Comparison of ENCODE assay signal across 4 cellular contexts in the genomic region with DNA sequence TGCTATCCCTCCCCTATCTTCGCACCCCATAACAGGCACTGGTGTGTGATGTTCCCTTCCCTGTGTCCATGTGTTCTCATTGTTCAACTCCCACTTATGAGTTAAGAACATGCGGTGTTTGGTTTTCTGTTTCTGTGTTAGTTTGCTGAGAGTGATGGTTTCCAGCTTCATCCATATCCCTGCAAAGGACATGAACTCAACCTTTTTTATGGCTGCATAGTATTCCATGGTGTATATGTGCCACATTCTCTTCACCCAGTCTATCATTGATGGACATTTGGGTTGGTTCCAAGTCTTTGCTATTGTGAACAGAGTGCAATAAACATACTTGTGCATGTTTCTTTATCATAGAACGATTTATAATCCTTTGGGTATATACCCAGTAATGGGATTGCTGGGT.
DNase-seq lines count a peak whose midpoint lies in the region; ATAC-seq, FAIRE-seq and TF ChIP-seq lines count a peak whose summit lies in the region.
"Not testable (repeated sequence)": the region's sequence is repeated elsewhere in the genome, so short reads cannot be mapped to it uniquely, and the experiment has no call there.

No MANE protein-coding gene starts in this region.

- H3K9me3 ChIP-seq in HEK293 (ENCODE audit: control insufficient read depth, insufficient read depth, low read depth, low read length); K562 (replicated peaks; ENCODE audit: control insufficient read depth, insufficient read depth, low read depth, low read length); HepG2 (ENCODE audit: low read length): not testable (repeated sequence)

- not testable (repeated sequence) for H3K4me2 ChIP-seq in K562 (ENCODE audit: insufficient read depth, low read length); HepG2 (ENCODE audit: low read depth, low read length)

- not testable (repeated sequence) for H3K27me3 ChIP-seq in K562 (ENCODE audit: control insufficient read depth in 2 of 2, insufficient read depth in 2 of 2, low read length in 2 of 2); HepG2 (ENCODE audit: control insufficient read depth in 1 of 2, insufficient read depth in 2 of 2, low read length in 2 of 2)

- CTCF ChIA-PET in HEK293 (lab: Yijun Ruan, JAX); K562 (lab: Yijun Ruan, JAX; ENCODE audit: low intra/inter-chr PET ratio); HepG2 (lab: Yijun Ruan, JAX; ENCODE audit: low intra/inter-chr PET ratio, low total read pairs): not testable (repeated sequence)

- intact Hi-C loops in K562 (cut with micrococcal nuclease); HepG2 (cut with micrococcal nuclease; ENCODE audit: unreplicated experiment): not testable (repeated sequence)

- H3K4me1 ChIP-seq in HEK293 (ENCODE audit: control insufficient read depth, insufficient read depth, low read length); K562 (replicated peaks in 1 of 2; ENCODE audit: control insufficient read depth in 2 of 2, insufficient read depth in 2 of 2, low read length in 2 of 2); HepG2 (ENCODE audit: insufficient read depth, low read length): not testable (repeated sequence)

- not testable (repeated sequence) for H2AFZ ChIP-seq in K562 (ENCODE audit: low read depth, low read length); HepG2 (ENCODE audit: low read length)

- 0% methylated on average over 3 of the region's 3 CpGs for WGBS in K562 (ENCODE audit: insufficient coverage, low coverage, missing lambda C conversion rate)
- WGBS in HepG2 (ENCODE audit: low lambda C conversion rate) = 16% methylated on average over 3 of the region's 3 CpGs

- in situ Hi-C loops in K562 (cut with MboI); HepG2 (cut with HindIII; ENCODE audit: extremely low pct_ligation_motif_present, low pct_unique_long_range_greater_than_20kb): not testable (repeated sequence)

- not testable (repeated sequence) for H3K9me1 ChIP-seq in K562 (ENCODE audit: control insufficient read depth, insufficient read depth, low read length)

- H3K9ac ChIP-seq in K562 (ENCODE audit: insufficient read depth in 1 of 2, low read depth in 2 of 2, low read length in 2 of 2); HepG2 (ENCODE audit: insufficient read depth, low read depth, low read length): not testable (repeated sequence)

- FAIRE-seq in K562 (lab: Jason Lieb, UNC); HepG2 (lab: Jason Lieb, UNC): not testable (repeated sequence)

- H3K4me3 ChIP-seq in HEK293 (ENCODE audit: low read depth, low read length); K562; HepG2 (replicated peaks in 1 of 3; ENCODE audit: insufficient read depth in 1 of 3, low read depth in 2 of 3, low read length in 3 of 3): not testable (repeated sequence)

- H3K27ac ChIP-seq in HEK293 (ENCODE audit: extremely low read depth, low read depth, low read length); K562 (ENCODE audit: extremely low read depth, low read depth, low read length); HepG2 (ENCODE audit: extremely low read length, insufficient read depth, low read length): not testable (repeated sequence)

- POLR2A ChIA-PET in HEK293 (lab: Yijun Ruan, JAX); K562 (lab: Yijun Ruan, JAX); HepG2 (lab: Yijun Ruan, JAX): not testable (repeated sequence)

- BruUV-seq in K562 (replicated peaks; lab: Mats Ljungman, UMichigan); HepG2 (replicated peaks; lab: Mats Ljungman, UMichigan): not testable (repeated sequence)

- H4K20me1 ChIP-seq in K562 (replicated peaks; ENCODE audit: control insufficient read depth, insufficient read depth, low read length); HepG2 (ENCODE audit: insufficient read depth, low read length): not testable (repeated sequence)

- not testable (repeated sequence) for TF ChIP-seq EP300 in K562 (IDR thresholded peaks at IDR 0.05; ENCODE audit: low read length); HepG2 (IDR thresholded peaks at IDR 0.05; ENCODE audit: low read depth in 2 of 2, low read length in 2 of 2); HepG2 (CRISPR knock-in tag; IDR thresholded peaks at IDR 0.05; ENCODE audit: borderline replicate concordance)

- not testable (repeated sequence) for TF ChIP-seq RAD21 in K562 (CRISPR knock-in tag; conservative IDR thresholded peaks at IDR 0.05 in 1 of 2, IDR thresholded peaks at IDR 0.05 in 1 of 2); HepG2 (CRISPR knock-in tag; IDR thresholded peaks at IDR 0.05)

- not testable (repeated sequence) for TF ChIP-seq POLR2A in K562 (conservative IDR thresholded peaks at IDR 0.05); HepG2 (IDR thresholded peaks at IDR 0.05; ENCODE audit: insufficient read depth in 1 of 2, low read depth in 2 of 2, low read length in 2 of 2)

- ATAC-seq in SK-N-SH treated with all-trans-retinoic acid at 6 μM for 48 hours, K562, HepG2: not testable (repeated sequence)

- not testable (repeated sequence) for H3K36me3 ChIP-seq in HEK293 (ENCODE audit: control insufficient read depth in 2 of 2, insufficient read depth in 1 of 2, low read length in 2 of 2); K562 (ENCODE audit: control insufficient read depth, insufficient read depth, low read length); HepG2 (replicated peaks in 1 of 2; ENCODE audit: control insufficient read depth in 1 of 2, insufficient read depth in 2 of 2, low read length in 2 of 2)

- TF ChIP-seq CTCF in HEK293 (tag by site-specific recombination; IDR thresholded peaks at IDR 0.05); K562 (IDR thresholded peaks at IDR 0.05 in 2 of 3, conservative IDR thresholded peaks at IDR 0.05 in 1 of 3; ENCODE audit: insufficient read depth in 2 of 3, low read depth in 1 of 3, low read length in 3 of 3); HepG2 (CRISPR knock-in tag; IDR thresholded peaks at IDR 0.05): not testable (repeated sequence)

- not testable (repeated sequence) for DNase-seq in K562 (ENCODE audit: extremely low read depth in 1 of 4, low spot score in 3 of 4); HepG2 (ENCODE audit: low spot score)

- not testable (repeated sequence) for H3K79me2 ChIP-seq in K562 (ENCODE audit: control insufficient read depth, insufficient read depth, low read length); HepG2 (ENCODE audit: insufficient read depth, low read length)

TF ChIP-seq in HEK293, 187 proteins besides CTCF, POLR2A, EP300 and RAD21:
- TF ChIP-seq ZNF146 (tag by site-specific recombination; IDR thresholded peaks at IDR 0.05) (peak; percentile 80), ZNF580 (tag by site-specific recombination; IDR thresholded peaks at IDR 0.05) (0 out of 2 replicates have a peak, but pooled peaks have one; percentile 48)
TF ChIP-seq in HEK293: peak in this region for 2; not testable (repeated sequence) for 185.

TF ChIP-seq in SK-N-SH treated with all-trans-retinoic acid at 6 μM for 48 hours, 23 proteins besides CTCF, POLR2A, EP300 and RAD21:
- 0 out of 2 replicates have a peak, but pooled peaks have one; percentile 15 for TF ChIP-seq ZNF8 (CRISPR knock-in tag; IDR thresholded peaks at IDR 0.05)
TF ChIP-seq in SK-N-SH treated with all-trans-retinoic acid at 6 μM for 48 hours: peak in this region for 1; not testable (repeated sequence) for 22.

TF ChIP-seq in K562, 482 proteins besides CTCF, POLR2A, EP300 and RAD21:
- TF ChIP-seq RBM25 (IDR thresholded peaks at IDR 0.05; ENCODE audit: low read depth, low read length, severe bottlenecking) (peak; percentile 19), ZNF146 (CRISPR knock-in tag; IDR thresholded peaks at IDR 0.05; ENCODE audit: unreplicated experiment) (peak; percentile 77)

TF ChIP-seq in HepG2, 621 proteins besides CTCF, POLR2A, EP300 and RAD21:
- 0 out of 2 replicates have a peak, but pooled peaks have one; percentile 21 for TF ChIP-seq MNT (IDR thresholded peaks at IDR 0.05)
